Comparison of ENCODE assay signal across 13 cellular contexts in the genomic region with DNA sequence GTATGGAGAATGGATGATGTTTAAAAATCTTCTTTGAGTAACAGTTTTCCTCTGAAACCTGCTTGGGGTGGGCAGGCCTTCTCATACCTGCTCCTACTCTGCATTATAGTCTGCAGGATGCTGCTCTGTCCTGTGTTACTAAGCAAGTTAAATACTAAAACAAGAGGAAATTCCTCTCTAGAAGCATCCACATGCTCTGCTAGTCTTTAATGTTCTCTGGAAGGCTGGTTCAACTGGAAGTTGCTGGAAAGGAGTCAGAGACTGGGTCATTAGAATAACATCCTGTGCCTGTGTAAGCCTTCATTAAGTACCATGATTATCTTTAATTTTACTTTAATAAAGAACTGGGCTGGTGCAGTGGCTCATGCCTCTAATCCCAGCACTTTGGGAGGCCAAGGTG. TPM values are rescaled to one million over a fixed set of nuclear protein-coding genes. Genes with fewer than 3 reads are reported as not detected.
"Had no signal": no experiment of that assay in that cellular context is flagged by ENCODE, and none has a peak within 500 bp of the region (broad histone marks: within the 10 kb centered on the region; RNA-seq: fewer than 3 reads in every experiment).

No MANE protein-coding gene starts in this region.

- ATAC-seq: esophagus mucosa had no signal

- H3K27me3 Mint-ChIP-seq: progenitor cell of endocrine pancreas had no signal

- H3K27ac ChIP-seq: adrenal gland, hepatocyte, sigmoid colon, SJSA1 had no signal

- H3K9me3 Mint-ChIP-seq: activated T-cell treated with anti-CD3 and anti-CD28 coated beads, Interleukin-2, amount 50 U/mL, for 4 hours had no signal

- H3K27ac Mint-ChIP-seq: progenitor cell of endocrine pancreas had no signal

- H3K4me1 ChIP-seq: adrenal gland, sigmoid colon, SJSA1 had no signal

- H3K9me3 ChIP-seq: adrenal gland, sigmoid colon, SJSA1 had no signal

- H3K4me2 ChIP-seq: hepatocyte had no signal

- H3K4me3 ChIP-seq: adrenal gland, hepatocyte, sigmoid colon, SJSA1 had no signal

- H3K4me3 Mint-ChIP-seq: activated T-cell treated with anti-CD3 and anti-CD28 coated beads, Interleukin-2, amount 50 U/mL, for 4 hours had no signal

- DNase-seq: activated CD4-positive, alpha-beta T cell treated with anti-CD3 and anti-CD28 coated beads, Interleukin-2, amount 50 U/mL, for 48 hours; activated gamma-delta T cell; activated T-cell treated with anti-CD3 and anti-CD28 coated beads, Interleukin-2, amount 50 U/mL, for 4 hours; adrenal gland; kidney; sigmoid colon; stimulated activated CD4-positive, alpha-beta T cell treated with anti-CD3 and anti-CD28 coated beads, Interleukin-1b, Interleukin-23, amount 100 ng/mL, for 48 hours; T-helper 9 cell had no signal

- H3K36me3 ChIP-seq: adrenal gland, sigmoid colon, SJSA1 had no signal

- H3K27me3 ChIP-seq: adrenal gland, hepatocyte, sigmoid colon had no signal

- H2AFZ ChIP-seq: hepatocyte had no signal

RNA-seq across cellular contexts. Expression of gene SELP, which starts 5.8 kb away (rescaled TPM):
- total RNA-seq: progenitor cell of endocrine pancreas, SJSA1 had no signal
- polyA plus RNA-seq: hepatocyte, neural cell had no signal

RNA-seq across cellular contexts. Expression of gene F5, which starts 37.8 kb away (rescaled TPM):
- total RNA-seq: SJSA1 had no signal
- polyA plus RNA-seq: neural cell had no signal
